ENCODE assay signal across 27 cellular contexts in the genomic region with DNA sequence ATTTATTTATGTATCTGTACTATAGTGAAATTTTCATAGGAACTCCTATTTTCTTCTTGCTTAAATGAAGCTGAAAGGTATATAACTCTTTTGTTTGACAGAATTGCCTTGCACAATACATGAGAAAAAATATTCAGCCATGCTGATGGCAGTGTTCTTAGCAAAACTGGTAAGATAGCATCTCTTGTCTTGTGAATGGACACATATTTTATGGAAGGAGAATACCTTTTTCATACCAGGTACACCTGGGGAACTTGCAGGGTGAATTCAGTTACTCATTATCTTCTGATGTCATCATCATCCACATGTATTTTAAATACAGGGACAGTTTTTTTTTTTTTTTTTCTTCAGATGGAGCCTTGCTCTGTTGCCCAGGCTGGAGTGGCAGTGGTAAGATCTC. TPM values are rescaled to one million over a fixed set of nuclear protein-coding genes. Genes with fewer than 3 reads are reported as not detected.
"Had no signal": no experiment of that assay in that cellular context is flagged by ENCODE, and none has a peak within 500 bp of the region (broad histone marks: within the 10 kb centered on the region; RNA-seq: fewer than 3 reads in every experiment).

No MANE protein-coding gene starts in this region.

- H3K4me3 ChIP-seq: ascending aorta, body of pancreas, PC-9 had no signal

- H3K4me1 ChIP-seq: ascending aorta had no signal

- H2AFZ ChIP-seq: PC-9 had no signal

- H3K27me3 ChIP-seq: ascending aorta, body of pancreas had no signal

- H3K4me2 ChIP-seq: PC-9 had no signal

- DNase-seq: activated CD4-positive, alpha-beta memory T cell treated with anti-CD3 and anti-CD28 coated beads for 36 hours; activated CD4-positive, alpha-beta T cell treated with anti-CD3 and anti-CD28 coated beads, Interleukin-2, amount 10 ng/mL, durations not matched to agents 7 days and 5 days; activated CD4-positive, CD25-positive, alpha-beta regulatory T cell; activated CD8-positive, alpha-beta memory T cell treated with anti-CD3 and anti-CD28 coated beads for 24 hours; activated effector memory CD4-positive, alpha-beta T cell treated with anti-CD3 and anti-CD28 coated beads, Interleukin-2, amount 50 U/mL, for 16 hours; activated naive CD4-positive, alpha-beta T cell treated with Interleukin-2 at 50 U/mL for 16 hours; activated naive CD8-positive, alpha-beta T cell treated with anti-CD3 and anti-CD28 coated beads, Interleukin-2, amount 50 U/mL, for 24 hours; activated T-cell treated with anti-CD3 and anti-CD28 coated beads, Interleukin-2, amount 50 U/mL, for 4 hours; amniotic stem cell; body of pancreas; KG1; NCI-H1092 treated with DMSO at 0.1 percent for 48 hours; NCI-H1417 treated with DMSO at 0.1 percent for 48 hours; NCI-H1694; NCI-H2107; NCI-H226; NCI-H510A; NCI-H526 treated with DMSO at 0.1 percent for 48 hours; SIG-M5; T1000 had no signal

- H3K27ac ChIP-seq: ascending aorta, body of pancreas, PC-9, VCaP had no signal

- H3K9me3 ChIP-seq: ascending aorta, body of pancreas had no signal

- H3K36me3 ChIP-seq: ascending aorta had no signal

RNA-seq across cellular contexts. Expression of a gene that starts 49.4 kb away (rescaled TPM):
- total RNA-seq: activated CD4-positive, alpha-beta memory T cell treated with anti-CD3 and anti-CD28 coated beads for 36 hours; activated CD4-positive, alpha-beta T cell treated with anti-CD3 and anti-CD28 coated beads, Interleukin-2, amount 10 ng/mL, durations not matched to agents 7 days and 5 days; activated naive CD4-positive, alpha-beta T cell treated with anti-CD3 and anti-CD28 coated beads, Interleukin-2, amount 50 U/mL, for 72 hours; activated T-cell treated with anti-CD3 and anti-CD28 coated beads, Interleukin-2, amount 50 U/mL, for 4 hours; MCF 10A; RPMI7951 had no signal
- polyA plus RNA-seq: IgD-negative memory B cell had no signal
